Comparison of ENCODE assay signal across 16 cellular contexts in the genomic region with DNA sequence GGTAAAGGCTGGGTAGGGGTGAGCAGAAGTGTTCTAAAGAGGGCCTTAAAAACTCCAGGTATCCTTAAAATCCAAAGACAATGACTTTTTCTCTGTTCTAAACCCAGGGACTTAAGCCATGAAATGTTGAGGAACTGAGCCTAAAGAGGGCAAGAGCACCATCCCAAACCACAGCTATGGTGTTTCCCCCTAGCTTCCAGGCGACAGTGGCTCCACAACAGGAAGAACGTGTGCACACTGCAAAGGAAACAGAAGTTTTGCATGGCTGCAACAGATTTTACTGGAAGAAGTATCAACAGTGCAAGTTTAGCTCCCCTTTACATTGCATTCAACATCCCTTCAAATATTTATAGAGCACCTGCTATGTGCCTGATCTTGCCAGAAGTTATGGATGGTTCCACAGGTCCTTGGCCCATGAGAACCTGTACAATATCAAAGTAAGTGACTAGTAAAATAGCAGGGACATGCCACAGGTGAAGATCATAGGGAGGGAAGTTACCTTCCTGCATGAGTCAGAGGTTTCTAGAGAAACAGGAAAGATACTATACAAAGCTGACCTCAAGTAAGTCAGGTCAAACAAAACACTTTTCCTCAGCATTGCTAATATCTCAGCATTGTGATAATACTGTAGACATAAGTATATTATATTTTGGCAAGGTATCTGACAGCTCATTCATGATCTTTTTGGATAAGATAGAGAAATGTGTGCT. TPM values are rescaled to one million over a fixed set of nuclear protein-coding genes. Genes with fewer than 3 reads are reported as not detected.
A peak's percentile ranks its signal among the peaks of the same experiment; 100 is the strongest.
DNase-seq lines count a peak whose midpoint lies in the region; ATAC-seq and TF ChIP-seq lines count a peak whose summit lies in the region.
"Had no signal": no experiment of that assay in that cellular context is flagged by ENCODE, and none has a peak within 500 bp of the region (broad histone marks: within the 10 kb centered on the region; RNA-seq: fewer than 3 reads in every experiment).

No MANE protein-coding gene starts in this region.

- no peaks in the 10 kb centered on the region for H4K20me1 ChIP-seq in mammary epithelial cell (ENCODE audit: insufficient read depth, low read length)

- ATAC-seq in GM18502 (IDR thresholded peaks at IDR 0.05; ENCODE audit: poor library complexity, unreplicated experiment): peak; percentile 69
- ATAC-seq in GM19397 (IDR thresholded peaks at IDR 0.05; ENCODE audit: unreplicated experiment): peak; percentile 45
- peak; percentile 53 for ATAC-seq in HG03108 (IDR thresholded peaks at IDR 0.05; ENCODE audit: unreplicated experiment)

- DNase-seq in mammary epithelial cell (peak; percentile 75), AG20443 (ENCODE audit: low spot score) (no peak), ACHN (no peak), SJCRH30 (no peak)
- no peak for DNase-seq in central memory CD4-positive, alpha-beta T cell
- DNase-seq: activated CD8-positive, alpha-beta memory T cell treated with anti-CD3 and anti-CD28 coated beads for 24 hours; amygdala; DMS79 treated with DMSO at 0.1 percent for 48 hours; effector CD4-positive, alpha-beta T cell; heart right ventricle had no signal

- H3K79me2 ChIP-seq in mammary epithelial cell (ENCODE audit: insufficient read depth, low read length): no peaks in the 10 kb centered on the region

- 86% methylated on average over 2 of the region's 2 CpGs for WGBS in mammary epithelial cell (ENCODE audit: low coverage, missing lambda C conversion rate)

- CTCF ChIA-PET in mammary epithelial cell (lab: Charles Lee; ENCODE audit: low non-redundant PET): interaction anchor here (0.6 to 1.1 kb wide), 2 partner anchors 9 to 72 kb away, joined by 3 to 5 read pairs; no protein-coding TSS in a partner anchor

- dilution Hi-C loops in mammary epithelial cell (cut with HindIII; ENCODE audit: low sequenced_read_pairs): no loop called here

- H3K36me3 ChIP-seq in mammary epithelial cell (ENCODE audit: insufficient read depth, low read length) (no peaks in the 10 kb centered on the region), SJCRH30 (no peaks in the 10 kb centered on the region)
- H3K36me3 ChIP-seq: heart right ventricle, thoracic aorta had no signal

- peaks cover 35% of the 10 kb centered on the region for H3K4me1 ChIP-seq in mammary epithelial cell (ENCODE audit: insufficient read depth, low read length)
- H3K4me1 ChIP-seq in SJCRH30: no peaks in the 10 kb centered on the region

- no TSS peak for BruUV-seq in mammary epithelial cell (replicated peaks; lab: Mats Ljungman, UMichigan)

- intact Hi-C loops in mammary epithelial cell (cut with micrococcal nuclease): no loop called here

- H3K27me3 ChIP-seq in mammary epithelial cell (ENCODE audit: insufficient read depth, low read length) (no peaks in the 10 kb centered on the region), SJCRH30 (no peaks in the 10 kb centered on the region)

- H3K27ac ChIP-seq in mammary epithelial cell (ENCODE audit: insufficient read depth, low read depth, low read length): no peak overlapping the region
- no peak overlapping the region for H3K27ac ChIP-seq in SJCRH30
- H3K27ac ChIP-seq: heart right ventricle, SK-N-MC, thoracic aorta had no signal

- H3K4me2 ChIP-seq in mammary epithelial cell (ENCODE audit: insufficient read depth, low read depth, low read length): no peak overlapping the region

- no peak overlapping the region for H3K4me3 ChIP-seq in mammary epithelial cell (replicated peaks in 1 of 3; ENCODE audit: insufficient read depth in 1 of 3, low read depth in 2 of 3, low read length in 3 of 3)
- no peak overlapping the region for H3K4me3 ChIP-seq in SJCRH30
- H3K4me3 ChIP-seq: heart right ventricle, SK-N-MC, thoracic aorta had no signal

- H3K9me3 ChIP-seq in mammary epithelial cell (replicated peaks; ENCODE audit: insufficient read depth, low read length) (peaks cover 13% of the 10 kb centered on the region), SJCRH30 (replicated peaks) (peaks cover 6% of the 10 kb centered on the region)

- TF ChIP-seq CTCF in mammary epithelial cell (conservative IDR thresholded peaks at IDR 0.05 in 1 of 2, IDR thresholded peaks at IDR 0.05 in 1 of 2; ENCODE audit: extremely low read depth in 1 of 2, insufficient read depth in 1 of 2, low read depth in 1 of 2, low read length in 2 of 2): no peak

- in situ Hi-C loops in mammary epithelial cell (cut with MboI; ENCODE audit: low sequenced_read_pairs in 2 of 2) (loop anchor here in 1 of 2 donors (10.0 kb wide), 1 partner anchor 1020 kb away; no protein-coding TSS in a partner anchor), ACHN (cut with HindIII; ENCODE audit: low pct_ligation_motif_present, low pct_unique_long_range_greater_than_20kb, low sequenced_read_pairs) (no loop called here)

- H3K9ac ChIP-seq in mammary epithelial cell (ENCODE audit: insufficient read depth, low read length): no peak overlapping the region

- no peak overlapping the region for H2AFZ ChIP-seq in mammary epithelial cell (ENCODE audit: low read depth, low read length)

RNA-seq across cellular contexts. Expression of a gene that starts 8.4 kb away (rescaled TPM):
- 10 to 100 TPM; 57.0 to 80.1 TPM for total RNA-seq in mammary epithelial cell
- 25.3 TPM for polyA plus RNA-seq in mammary epithelial cell
- 52.3 TPM for polyA minus RNA-seq in mammary epithelial cell
- 3.2 and 3.5 TPM in 2 replicates for total RNA-seq in SJCRH30 (2014; rRNA removed; shearing (Covaris generic))

RNA-seq across cellular contexts. Expression of a gene that starts 53.8 kb away (rescaled TPM):
- not detected for total RNA-seq in mammary epithelial cell
- polyA plus RNA-seq in mammary epithelial cell: not detected
- polyA minus RNA-seq in mammary epithelial cell: not detected
- total RNA-seq in SJCRH30 (2014; rRNA removed; shearing (Covaris generic)): not detected in 2 replicates
- total RNA-seq: NCI-H460, thoracic aorta had no signal
- polyA plus RNA-seq: heart right ventricle had no signal

Comparison
In these comparisons a context has a peak if more than half of its experiments do, and no peak if none do; other contexts are left out.
1. RNA of a gene that starts 8.4 kb away (total RNA-seq): 57.0 to 80.1 TPM in mammary epithelial cell; 3.2 to 3.5 TPM in SJCRH30; every median in the first group is over 10 times any median in the second.
2. Peak in every context shown above with its lines, with median percentiles within 50 percentile points of each other: ATAC-seq.